In genomic region chr5:159083532-159083931, GRCh38 we compare ENCODE assay signal across 1 cellular context.
TF ChIP-seq lines count a peak whose summit lies in the region.

No MANE protein-coding gene starts in this region.

TF ChIP-seq in GM23338, 12 proteins besides CTCF, POLR2A, EP300 and RAD21 (continued from another document):
- TF ChIP-seq ZNF462 (CRISPR knock-in tag; IDR thresholded peaks at IDR 0.05) (no peak), ZNF114 (CRISPR knock-in tag; IDR thresholded peaks at IDR 0.05) (no peak), CREB1 (CRISPR knock-in tag; IDR thresholded peaks at IDR 0.05; ENCODE audit: low read depth) (no peak), ETS1 (IDR thresholded peaks at IDR 0.05) (no peak)
TF ChIP-seq in GM23338: peak in this region for 0.
